ENCODE assay signal across 9 cellular contexts in the genomic region with DNA sequence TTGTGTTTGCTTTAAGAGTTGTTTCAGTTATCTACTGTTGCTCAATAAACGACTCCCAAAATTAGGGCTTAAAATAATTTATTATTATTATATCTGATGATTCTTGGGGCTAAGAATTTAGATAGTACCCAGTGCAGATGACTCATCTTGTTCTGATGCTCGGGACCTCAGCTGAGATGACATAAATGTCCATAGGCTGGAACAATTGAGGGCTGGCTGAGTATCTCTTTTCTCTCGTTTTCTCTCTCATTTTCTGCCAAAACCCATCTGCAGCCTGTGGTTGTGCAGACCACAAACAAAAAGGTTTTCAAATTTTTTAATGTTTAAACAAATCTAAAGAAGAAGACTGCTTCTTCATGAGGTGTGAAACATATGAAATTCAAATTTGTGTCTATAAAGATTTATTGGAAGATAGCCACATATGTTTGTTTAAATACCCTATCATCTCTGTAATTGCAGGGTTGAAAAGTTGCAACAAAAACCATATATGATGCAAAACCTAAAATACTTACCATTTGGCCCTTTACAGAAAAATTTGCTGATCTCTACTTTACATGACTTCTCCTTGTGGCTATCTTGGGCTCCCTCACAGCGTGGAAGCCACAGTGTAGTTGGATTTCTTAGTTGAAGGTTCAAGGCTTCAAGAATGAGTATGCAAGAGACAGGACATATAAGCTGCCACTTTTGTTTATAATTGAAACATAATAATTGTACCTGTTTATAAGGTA. TPM values are rescaled to one million over a fixed set of nuclear protein-coding genes. Genes with fewer than 3 reads are reported as not detected.
A peak's percentile ranks its signal among the peaks of the same experiment; 100 is the strongest.
DNase-seq lines count a peak whose midpoint lies in the region; ATAC-seq and TF ChIP-seq lines count a peak whose summit lies in the region.
"Had no signal": no experiment of that assay in that cellular context is flagged by ENCODE, and none has a peak within 500 bp of the region (broad histone marks: within the 10 kb centered on the region; RNA-seq: fewer than 3 reads in every experiment).

No MANE protein-coding gene starts in this region.

- peaks cover 0 to 18% of the 10 kb centered on the region in 2 donors for H3K36me3 Mint-ChIP-seq in activated naive CD4-positive, alpha-beta T cell treated with anti-CD3 and anti-CD28 coated beads, Interleukin-2, amount 50 U/mL, for 72 hours

- no peak for TF ChIP-seq CTCF in uterus (IDR thresholded peaks at IDR 0.05)

- no peak overlapping the region for H3K4me3 ChIP-seq in uterus

- TF ChIP-seq POLR2A in uterus (IDR thresholded peaks at IDR 0.05), result no peak

- H3K9me3 Mint-ChIP-seq in activated naive CD4-positive, alpha-beta T cell treated with anti-CD3 and anti-CD28 coated beads, Interleukin-2, amount 50 U/mL, for 72 hours, result peaks cover 9 to 14% of the 10 kb centered on the region in 2 donors

- DNase-seq in activated naive CD4-positive, alpha-beta T cell treated with anti-CD3 and anti-CD28 coated beads, Interleukin-2, amount 50 U/mL, for 72 hours (ENCODE audit: low spot score in 2 of 2), result no peak
- DNase-seq in renal cortical epithelial cell (ENCODE audit: low read depth), result peak; percentile 3
- DNase-seq in caudate nucleus (lab: John Stamatoyannopoulos, UW), result no peak
- no peak for DNase-seq in NCI-H524 treated with DMSO at 0.1 percent for 48 hours (lab: John Stamatoyannopoulos, UW)
- no peak for DNase-seq in uterus

- H3K4me1 ChIP-seq in uterus, result no peaks in the 10 kb centered on the region

- H3K9me3 ChIP-seq in uterus, result no peaks in the 10 kb centered on the region

- H3K27me3 ChIP-seq in uterus, result no peaks in the 10 kb centered on the region

- H3K36me3 ChIP-seq in uterus, result no peaks in the 10 kb centered on the region

- H3K27ac ChIP-seq in caudate nucleus (ENCODE audit: low read depth, low read length) (no peak overlapping the region), uterus (no peak overlapping the region)

- intact Hi-C loops in uterus (cut with DNase I; ENCODE audit: low total_unique reads), result no loop called here

- ATAC-seq in GM18861 (IDR thresholded peaks at IDR 0.05; ENCODE audit: unreplicated experiment) (peak; percentile 22), HG03045 (IDR thresholded peaks at IDR 0.05; ENCODE audit: unreplicated experiment) (peak; percentile 40), HG02884 (IDR thresholded peaks at IDR 0.05; ENCODE audit: unreplicated experiment) (no peak)
- ATAC-seq in activated naive CD4-positive, alpha-beta T cell treated with anti-CD3 and anti-CD28 coated beads, Interleukin-2, amount 50 U/mL, for 72 hours, result no peak
- ATAC-seq: Panc1 had no signal

- peak overlapping the region; percentile 52 to 89 for H3K27ac Mint-ChIP-seq in activated naive CD4-positive, alpha-beta T cell treated with anti-CD3 and anti-CD28 coated beads, Interleukin-2, amount 50 U/mL, for 72 hours

RNA-seq across cellular contexts. Expression of gene PTPRC, which starts 14.8 kb away (rescaled TPM):
- 100 to 1,000 TPM; 433 to 644 TPM for total RNA-seq in activated naive CD4-positive, alpha-beta T cell treated with anti-CD3 and anti-CD28 coated beads, Interleukin-2, amount 50 U/mL, for 72 hours
- total RNA-seq in renal cortical epithelial cell, result not detected in 2 replicates
- total RNA-seq in uterus, result 10 to 100 TPM; 12.7 to 28.7 (median 16.3) TPM

Comparison
In these comparisons a context has a peak if more than half of its experiments do, and no peak if none do; other contexts are left out.
1. ATAC-seq: peak in GM18861 (single experiment) and HG03045 (single experiment); none in activated naive CD4-positive, alpha-beta T cell treated with anti-CD3 and anti-CD28 coated beads, Interleukin-2, amount 50 U/mL, for 72 hours (0 of 2) and HG02884 (single experiment).
2. RNA of gene PTPRC, which starts 14.8 kb away (total RNA-seq): 433 to 644 TPM in activated naive CD4-positive, alpha-beta T cell treated with anti-CD3 and anti-CD28 coated beads, Interleukin-2, amount 50 U/mL, for 72 hours; 12.7 to 28.7 TPM in uterus and not detected in renal cortical epithelial cell; every median in the first group is over 10 times any median in the second.